In the genomic region with DNA sequence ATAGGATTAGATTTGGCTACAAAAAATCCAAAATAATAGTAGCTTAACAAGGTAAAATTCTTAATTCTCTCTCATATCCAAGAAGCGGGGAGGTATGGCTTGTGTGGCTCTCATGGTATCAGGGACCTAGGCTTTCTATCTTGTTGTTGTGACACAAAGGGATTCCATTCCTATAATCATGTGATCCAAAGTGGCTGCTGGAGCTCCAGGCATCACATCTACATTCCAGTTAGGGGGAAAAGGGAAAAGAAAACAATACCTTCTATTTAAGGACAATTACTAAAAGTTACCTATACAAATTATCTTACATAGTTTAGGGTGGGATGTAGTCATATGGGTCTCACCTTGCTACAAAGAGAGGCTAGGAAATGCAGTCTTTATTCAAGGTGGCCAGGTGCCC, we compare ENCODE assay signal across 33 cellular contexts. TPM values are rescaled to one million over a fixed set of nuclear protein-coding genes. Genes with fewer than 3 reads are reported as not detected.
"Had no signal": no experiment of that assay in that cellular context is flagged by ENCODE, and none has a peak within 500 bp of the region (broad histone marks: within the 10 kb centered on the region; RNA-seq: fewer than 3 reads in every experiment).

No MANE protein-coding gene starts in this region.

- H3K27ac ChIP-seq: ovary, parathyroid adenoma, psoas muscle, right lobe of liver, sigmoid colon, stomach, thoracic aorta, thyroid gland, tibial nerve, upper lobe of left lung, vagina had no signal

- DNase-seq: naive thymus-derived CD8-positive, alpha-beta T cell; nephron progenitor cell; occipital lobe; ovary; posterior cingulate gyrus; psoas muscle; right cardiac atrium; right lobe of liver; sigmoid colon; small intestine; stimulated activated CD4-positive, alpha-beta T cell treated with anti-CD3 and anti-CD28 coated beads, Interleukin-15, amount 100 ng/mL, for 24 hours; stimulated activated CD4-positive, alpha-beta T cell treated with anti-CD3 and anti-CD28 coated beads, Interleukin-2, amount 100 ng/mL, for 24 hours; stimulated activated CD4-positive, alpha-beta T cell treated with anti-CD3 and anti-CD28 coated beads, Interleukin-2, amount 100 ng/mL, for 48 hours; stimulated activated CD4-positive, alpha-beta T cell treated with anti-CD3 and anti-CD28 coated beads, Interleukin-4, amount 100 ng/mL, for 24 hours; stimulated activated naive B cell treated with anti-CD40 and anti-IgM and Interleukin-4, amounts not matched to agents 10 μg/mL and 1 μg/mL and 100 μg/mL, for 72 hours; stimulated activated naive CD4-positive, alpha-beta T cell treated with Interleukin-2 at 50 U/mL for 16 hours; stomach; thyroid gland; trophoblast cell; upper lobe of left lung had no signal

- H3K27ac Mint-ChIP-seq: naive thymus-derived CD8-positive, alpha-beta T cell; natural killer cell treated with Interleukin-12 subunit alpha and Interleukin-12 subunit beta and Interleukin-15 and Interleukin-18, amount 100 ng/mL, for 72 hours; nephron progenitor cell; progenitor cell of endocrine pancreas; stimulated activated effector memory CD8-positive, alpha-beta T cell treated with anti-CD3 and anti-CD28 coated beads, Interleukin-12 subunit alpha, Interleukin-12 subunit beta, amount 100 ng/mL, for 72 hours; stimulated activated naive B cell treated with anti-CD40 and anti-IgM and Interleukin-4, amounts not matched to agents 10 μg/mL and 1 μg/mL and 100 μg/mL, for 72 hours; stimulated activated naive CD8-positive, alpha-beta T cell treated with anti-CD3 and anti-CD28 coated beads, Interleukin-15, Interleukin-2, amounts not matched to agents 100 ng/mL and 50 ng/mL, for 24 hours had no signal

- H2AFZ ChIP-seq: parathyroid adenoma had no signal

- H3K79me2 ChIP-seq: parathyroid adenoma had no signal

- H3K4me3 Mint-ChIP-seq: naive thymus-derived CD8-positive, alpha-beta T cell; natural killer cell treated with Interleukin-12 subunit alpha and Interleukin-12 subunit beta and Interleukin-15 and Interleukin-18, amount 100 ng/mL, for 72 hours; nephron progenitor cell; neural crest cell; stimulated activated effector memory CD8-positive, alpha-beta T cell treated with anti-CD3 and anti-CD28 coated beads, Interleukin-12 subunit alpha, Interleukin-12 subunit beta, amount 100 ng/mL, for 72 hours; stimulated activated naive B cell treated with anti-CD40 and anti-IgM and Interleukin-4, amounts not matched to agents 10 μg/mL and 1 μg/mL and 100 μg/mL, for 72 hours; stimulated activated naive CD8-positive, alpha-beta T cell treated with anti-CD3 and anti-CD28 coated beads, Interleukin-15, Interleukin-2, amounts not matched to agents 100 ng/mL and 50 ng/mL, for 24 hours had no signal

- H3K9me3 ChIP-seq: ovary, psoas muscle, right lobe of liver, thoracic aorta, thyroid gland, upper lobe of left lung, vagina had no signal

- H3K4me3 ChIP-seq: ovary, psoas muscle, right lobe of liver, sigmoid colon, stomach, thoracic aorta, thyroid gland, tibial nerve, upper lobe of left lung, vagina had no signal

- H3K9me3 Mint-ChIP-seq: natural killer cell treated with Interleukin-12 subunit alpha and Interleukin-12 subunit beta and Interleukin-15 and Interleukin-18, amount 100 ng/mL, for 72 hours; stimulated activated effector memory CD8-positive, alpha-beta T cell treated with anti-CD3 and anti-CD28 coated beads, Interleukin-12 subunit alpha, Interleukin-12 subunit beta, amount 100 ng/mL, for 72 hours had no signal

- H3K4me1 ChIP-seq: parathyroid adenoma, psoas muscle, right lobe of liver, sigmoid colon, stomach, thyroid gland, tibial nerve, upper lobe of left lung, vagina had no signal

- H3K27me3 ChIP-seq: ovary, right lobe of liver, sigmoid colon, thyroid gland, tibial nerve, upper lobe of left lung, vagina had no signal

- FAIRE-seq: small intestine, urothelium cell line had no signal

- H3K36me3 ChIP-seq: ovary, right lobe of liver, sigmoid colon, stomach, thoracic aorta, thyroid gland, tibial nerve, upper lobe of left lung, vagina had no signal

- ATAC-seq: naive thymus-derived CD8-positive, alpha-beta T cell; psoas muscle; right cardiac atrium; right lobe of liver; stimulated activated effector memory CD8-positive, alpha-beta T cell treated with anti-CD3 and anti-CD28 coated beads, Interleukin-12 subunit alpha, Interleukin-12 subunit beta, amount 100 ng/mL, for 72 hours; stimulated activated naive B cell treated with anti-CD40 and anti-IgM and Interleukin-4, amounts not matched to agents 10 μg/mL and 1 μg/mL and 100 μg/mL, for 72 hours had no signal

- H3K4me1 Mint-ChIP-seq: neural crest cell; stimulated activated naive B cell treated with anti-CD40 and anti-IgM and Interleukin-4, amounts not matched to agents 10 μg/mL and 1 μg/mL and 100 μg/mL, for 72 hours had no signal

- H3K9ac ChIP-seq: parathyroid adenoma had no signal

- H3K36me3 Mint-ChIP-seq: natural killer cell treated with Interleukin-12 subunit alpha and Interleukin-12 subunit beta and Interleukin-15 and Interleukin-18, amount 100 ng/mL, for 72 hours; stimulated activated effector memory CD8-positive, alpha-beta T cell treated with anti-CD3 and anti-CD28 coated beads, Interleukin-12 subunit alpha, Interleukin-12 subunit beta, amount 100 ng/mL, for 72 hours; stimulated activated naive B cell treated with anti-CD40 and anti-IgM and Interleukin-4, amounts not matched to agents 10 μg/mL and 1 μg/mL and 100 μg/mL, for 72 hours had no signal

RNA-seq across cellular contexts. Expression of a gene that starts 47.6 kb away (rescaled TPM):
- total RNA-seq: naive thymus-derived CD8-positive, alpha-beta T cell; natural killer cell treated with Interleukin-12 subunit alpha and Interleukin-12 subunit beta and Interleukin-15 and Interleukin-18, amount 100 ng/mL, for 72 hours; osteoblast; psoas muscle; renal cortical epithelial cell; right lobe of liver; subcutaneous adipose tissue; thoracic aorta had no signal
- polyA plus RNA-seq: naive thymus-derived CD8-positive, alpha-beta T cell had no signal
